ENCODE assay signal across 8 cellular contexts in the genomic region with DNA sequence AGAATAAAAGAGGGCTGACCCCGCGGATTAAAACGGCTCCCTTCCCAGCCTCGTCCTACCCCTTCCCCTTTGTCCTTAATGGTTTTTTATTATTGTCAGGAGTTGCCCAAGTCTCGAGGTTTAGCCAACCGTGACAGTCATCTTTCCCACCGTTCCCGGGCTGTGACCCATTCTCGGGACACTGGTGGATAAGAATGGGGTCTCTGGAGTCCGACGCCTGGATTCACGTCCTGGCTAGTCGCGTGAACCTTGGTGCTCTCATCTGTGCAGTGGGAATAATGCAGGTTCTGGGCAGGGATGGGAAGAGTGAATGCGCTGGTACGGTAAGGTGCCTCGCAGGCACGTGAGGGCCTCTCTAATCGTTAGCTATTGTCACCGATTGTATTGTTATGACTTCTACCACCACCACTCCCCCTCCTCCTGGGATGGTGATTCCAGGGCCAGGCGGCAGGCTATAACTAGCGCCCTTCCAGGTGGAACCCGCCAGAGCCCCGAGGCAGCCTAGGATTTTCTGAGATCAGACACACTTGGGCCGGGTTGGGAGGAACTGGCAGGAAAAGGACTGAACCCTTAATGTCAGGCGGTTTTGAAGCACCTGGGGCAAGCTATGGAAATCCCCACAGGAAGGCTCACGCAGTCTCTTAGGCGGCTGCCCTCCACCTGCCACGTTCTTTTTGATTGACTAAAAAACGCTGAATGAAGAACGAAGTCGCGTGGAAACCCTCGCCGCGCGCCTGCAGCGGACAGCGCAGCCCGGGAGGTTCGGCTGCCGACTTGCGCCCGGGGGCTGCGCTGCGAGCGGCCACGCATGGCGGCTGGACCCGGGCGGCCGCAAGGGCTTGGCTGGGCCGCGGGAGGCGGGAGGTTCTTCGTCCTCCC. TPM values are rescaled to one million over a fixed set of nuclear protein-coding genes. Genes with fewer than 3 reads are reported as not detected.
DNase-seq lines count a peak whose midpoint lies in the region; ATAC-seq and TF ChIP-seq lines count a peak whose summit lies in the region.

No MANE protein-coding gene starts in this region.

- H3K36me3 ChIP-seq in neutrophil = no peaks in the 10 kb centered on the region
- H3K36me3 ChIP-seq in sigmoid colon = no peaks in the 10 kb centered on the region

- H3K27ac ChIP-seq in neutrophil = no peak overlapping the region
- H3K27ac ChIP-seq in sigmoid colon = no peak overlapping the region

- no peak for ATAC-seq in effector memory CD8-positive, alpha-beta T cell (replicated peaks)
- ATAC-seq in HG03159 (IDR thresholded peaks at IDR 0.05; ENCODE audit: unreplicated experiment) (no peak), HG03565 (IDR thresholded peaks at IDR 0.05; ENCODE audit: unreplicated experiment) (no peak)

- H3K27me3 ChIP-seq in neutrophil (peaks cover 90% of the 10 kb centered on the region), sigmoid colon (peaks cover 59 to 100% (median 87%) of the 10 kb centered on the region in 3 donors)

- no peak for TF ChIP-seq EP300 in sigmoid colon (IDR thresholded peaks at IDR 0.05)

- peak overlapping the region; percentile 92 to 95 for H3K4me3 Mint-ChIP-seq in effector memory CD8-positive, alpha-beta T cell

- TF ChIP-seq POLR2A in sigmoid colon (IDR thresholded peaks at IDR 0.05) = no peak

- TF ChIP-seq CTCF in WI38 (IDR thresholded peaks at IDR 0.05; ENCODE audit: low read depth, low read length) (no peak), neutrophil (IDR thresholded peaks at IDR 0.05) (no peak), sigmoid colon (IDR thresholded peaks at IDR 0.05) (no peak), GM13976 (IDR thresholded peaks at IDR 0.05; ENCODE audit: borderline replicate concordance, control extremely low read depth, extremely low read depth, insufficient read depth, missing control alignments) (no peak)

- H3K27me3 Mint-ChIP-seq in effector memory CD8-positive, alpha-beta T cell = peaks cover 7 to 14% of the 10 kb centered on the region in 2 donors

- DNase-seq in EL (peak; percentile 17), sigmoid colon (no peak), GM13976 (ENCODE audit: low spot score) (no peak)
- peak in 2 of 3 experiments; percentile 18 for DNase-seq in effector memory CD8-positive, alpha-beta T cell

- intact Hi-C loops in sigmoid colon (cut with DNase I) = loop anchor here (2.0 to 10.0 kb wide), 3 partner anchors 709 to 1279 kb away; no protein-coding TSS in a partner anchor

- peaks cover 36 to 48% of the 10 kb centered on the region in 2 donors for H3K4me1 Mint-ChIP-seq in effector memory CD8-positive, alpha-beta T cell (ENCODE audit: low read depth in 2 of 2)

- peak overlapping the region; percentile 73 to 94 for H3K27ac Mint-ChIP-seq in effector memory CD8-positive, alpha-beta T cell

- in situ Hi-C loops in GM13976 (cut with MboI; ENCODE audit: low sequenced_read_pairs, unreplicated experiment) = no loop called here

- H3K9me3 Mint-ChIP-seq in effector memory CD8-positive, alpha-beta T cell = no peaks in the 10 kb centered on the region

- peaks cover 27% of the 10 kb centered on the region for H3K36me3 Mint-ChIP-seq in effector memory CD8-positive, alpha-beta T cell (ENCODE audit: insufficient read depth)

- peaks cover 69 to 78% of the 10 kb centered on the region in 2 experiments for H3K4me1 ChIP-seq in neutrophil (ENCODE audit: control insufficient read depth in 1 of 2, insufficient read depth in 1 of 2, low read depth in 1 of 2, low read length in 1 of 2)
- H3K4me1 ChIP-seq in sigmoid colon = peaks cover 0 to 53% (median 49%) of the 10 kb centered on the region in 4 donors

- H3K4me3 ChIP-seq in WI38 (ENCODE audit: low read depth, low read length) (peak overlapping the region; percentile 97), neutrophil (ENCODE audit: low read depth in 1 of 2, low read length in 1 of 2) (peak overlapping the region; percentile 90 to 95), sigmoid colon (peak overlapping the region in 1 of 4 donors; percentile 53)

- WGBS in sigmoid colon, 2 donors = 13 to 16% methylated on average over 56 of the region's 56 CpGs

- H3K9me3 ChIP-seq in neutrophil = no peaks in the 10 kb centered on the region
- no peaks in the 10 kb centered on the region for H3K9me3 ChIP-seq in sigmoid colon

RNA-seq across cellular contexts. Expression of a gene that starts 2.7 kb away (rescaled TPM):
- 1 to 10 TPM in 3 of 4 donors, under 1 TPM in 1; 0.66 to 1.8 (median 1.1) TPM for total RNA-seq in sigmoid colon
- 1 to 10 TPM in 1 of 3 donors, under 1 TPM in 2; 0.46 to 3.0 (median 0.60) TPM for polyA plus RNA-seq in sigmoid colon

Comparison
In these comparisons a context has a peak if more than half of its experiments do, and no peak if none do; other contexts are left out.
1. DNase-seq: peak in EL (single experiment) and effector memory CD8-positive, alpha-beta T cell (2 of 3); none in sigmoid colon (single experiment) and GM13976 (single experiment).